ENCODE assay signal across 1 cellular context in the genomic region with DNA sequence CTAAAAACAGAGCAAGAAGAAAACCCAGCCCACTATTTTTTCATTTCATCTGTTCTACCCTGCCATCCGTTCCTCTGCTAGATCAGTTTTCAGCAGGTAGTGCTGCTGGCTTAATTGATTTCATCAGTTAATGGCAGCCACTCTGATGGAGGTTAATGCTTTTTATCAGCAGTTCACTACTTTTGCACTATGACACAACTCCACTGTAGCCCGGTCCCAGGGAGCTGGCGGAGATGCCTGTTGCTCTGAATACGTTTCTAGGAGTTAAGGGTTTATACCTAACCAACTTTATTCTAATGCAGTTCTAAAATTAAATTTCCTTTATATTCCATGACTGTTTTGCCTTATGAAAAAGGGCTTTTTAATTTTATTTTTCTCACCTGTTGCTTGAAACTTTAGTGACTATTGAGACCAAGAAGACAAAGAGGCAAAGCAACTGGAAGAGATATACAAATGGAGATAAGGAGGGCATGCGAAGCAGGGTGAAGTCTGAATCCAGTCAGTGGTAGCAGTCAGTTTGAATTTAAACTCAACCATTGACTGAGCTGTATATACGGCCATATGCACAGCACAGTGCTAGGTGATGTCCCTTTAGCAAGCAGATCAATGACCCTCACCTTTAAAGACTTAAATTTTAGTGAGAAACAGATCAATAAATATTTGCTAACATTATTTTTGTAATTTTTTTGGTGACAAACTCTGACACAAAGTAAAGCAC.
TF ChIP-seq lines count a peak whose summit lies in the region.

No MANE protein-coding gene starts in this region.

TF ChIP-seq in GM23338, 12 proteins besides CTCF, POLR2A, EP300 and RAD21 (continued from another document):
- TF ChIP-seq ETS1 (IDR thresholded peaks at IDR 0.05): no peak
- no peak for TF ChIP-seq STAT1 (IDR thresholded peaks at IDR 0.05; ENCODE audit: unreplicated experiment)
- TF ChIP-seq EZH2 (IDR thresholded peaks at IDR 0.05; ENCODE audit: low read depth, unreplicated experiment): no peak
- no peak for TF ChIP-seq ZNF331 (CRISPR knock-in tag; IDR thresholded peaks at IDR 0.05; ENCODE audit: low read depth)
- no peak for TF ChIP-seq EZH2phosphoT487 (IDR thresholded peaks at IDR 0.05; ENCODE audit: unreplicated experiment)
- TF ChIP-seq, protein P1, sequence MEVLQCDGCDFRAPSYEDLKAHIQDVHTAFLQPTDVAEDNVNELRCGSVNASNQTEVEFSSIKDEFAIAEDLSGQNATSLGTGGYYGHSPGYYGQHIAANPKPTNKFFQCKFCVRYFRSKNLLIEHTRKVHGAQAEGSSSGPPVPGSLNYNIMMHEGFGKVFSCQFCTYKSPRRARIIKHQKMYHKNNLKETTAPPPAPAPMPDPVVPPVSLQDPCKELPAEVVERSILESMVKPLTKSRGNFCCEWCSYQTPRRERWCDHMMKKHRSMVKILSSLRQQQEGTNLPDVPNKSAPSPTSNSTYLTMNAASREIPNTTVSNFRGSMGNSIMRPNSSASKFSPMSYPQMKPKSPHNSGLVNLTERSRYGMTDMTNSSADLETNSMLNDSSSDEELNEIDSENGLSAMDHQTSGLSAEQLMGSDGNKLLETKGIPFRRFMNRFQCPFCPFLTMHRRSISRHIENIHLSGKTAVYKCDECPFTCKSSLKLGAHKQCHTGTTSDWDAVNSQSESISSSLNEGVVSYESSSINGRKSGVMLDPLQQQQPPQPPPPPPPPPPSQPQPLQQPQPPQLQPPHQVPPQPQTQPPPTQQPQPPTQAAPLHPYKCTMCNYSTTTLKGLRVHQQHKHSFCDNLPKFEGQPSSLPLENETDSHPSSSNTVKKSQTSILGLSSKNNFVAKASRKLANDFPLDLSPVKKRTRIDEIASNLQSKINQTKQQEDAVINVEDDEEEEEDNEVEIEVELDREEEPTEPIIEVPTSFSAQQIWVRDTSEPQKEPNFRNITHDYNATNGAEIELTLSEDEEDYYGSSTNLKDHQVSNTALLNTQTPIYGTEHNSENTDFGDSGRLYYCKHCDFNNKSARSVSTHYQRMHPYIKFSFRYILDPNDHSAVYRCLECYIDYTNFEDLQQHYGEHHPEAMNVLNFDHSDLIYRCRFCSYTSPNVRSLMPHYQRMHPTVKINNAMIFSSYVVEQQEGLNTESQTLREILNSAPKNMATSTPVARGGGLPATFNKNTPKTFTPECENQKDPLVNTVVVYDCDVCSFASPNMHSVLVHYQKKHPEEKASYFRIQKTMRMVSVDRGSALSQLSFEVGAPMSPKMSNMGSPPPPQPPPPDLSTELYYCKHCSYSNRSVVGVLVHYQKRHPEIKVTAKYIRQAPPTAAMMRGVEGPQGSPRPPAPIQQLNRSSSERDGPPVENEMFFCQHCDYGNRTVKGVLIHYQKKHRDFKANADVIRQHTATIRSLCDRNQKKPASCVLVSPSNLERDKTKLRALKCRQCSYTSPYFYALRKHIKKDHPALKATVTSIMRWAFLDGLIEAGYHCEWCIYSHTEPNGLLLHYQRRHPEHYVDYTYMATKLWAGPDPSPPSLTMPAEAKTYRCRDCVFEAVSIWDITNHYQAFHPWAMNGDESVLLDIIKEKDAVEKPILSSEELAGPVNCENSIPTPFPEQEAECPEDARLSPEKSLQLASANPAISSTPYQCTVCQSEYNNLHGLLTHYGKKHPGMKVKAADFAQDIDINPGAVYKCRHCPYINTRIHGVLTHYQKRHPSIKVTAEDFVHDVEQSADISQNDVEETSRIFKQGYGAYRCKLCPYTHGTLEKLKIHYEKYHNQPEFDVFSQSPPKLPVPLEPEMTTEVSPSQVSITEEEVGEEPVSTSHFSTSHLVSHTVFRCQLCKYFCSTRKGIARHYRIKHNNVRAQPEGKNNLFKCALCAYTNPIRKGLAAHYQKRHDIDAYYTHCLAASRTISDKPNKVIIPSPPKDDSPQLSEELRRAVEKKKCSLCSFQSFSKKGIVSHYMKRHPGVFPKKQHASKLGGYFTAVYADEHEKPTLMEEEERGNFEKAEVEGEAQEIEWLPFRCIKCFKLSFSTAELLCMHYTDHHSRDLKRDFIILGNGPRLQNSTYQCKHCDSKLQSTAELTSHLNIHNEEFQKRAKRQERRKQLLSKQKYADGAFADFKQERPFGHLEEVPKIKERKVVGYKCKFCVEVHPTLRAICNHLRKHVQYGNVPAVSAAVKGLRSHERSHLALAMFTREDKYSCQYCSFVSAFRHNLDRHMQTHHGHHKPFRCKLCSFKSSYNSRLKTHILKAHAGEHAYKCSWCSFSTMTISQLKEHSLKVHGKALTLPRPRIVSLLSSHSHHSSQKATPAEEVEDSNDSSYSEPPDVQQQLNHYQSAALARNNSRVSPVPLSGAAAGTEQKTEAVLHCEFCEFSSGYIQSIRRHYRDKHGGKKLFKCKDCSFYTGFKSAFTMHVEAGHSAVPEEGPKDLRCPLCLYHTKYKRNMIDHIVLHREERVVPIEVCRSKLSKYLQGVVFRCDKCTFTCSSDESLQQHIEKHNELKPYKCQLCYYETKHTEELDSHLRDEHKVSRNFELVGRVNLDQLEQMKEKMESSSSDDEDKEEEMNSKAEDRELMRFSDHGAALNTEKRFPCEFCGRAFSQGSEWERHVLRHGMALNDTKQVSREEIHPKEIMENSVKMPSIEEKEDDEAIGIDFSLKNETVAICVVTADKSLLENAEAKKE (CRISPR knock-in tag; IDR thresholded peaks at IDR 0.05): no peak
- TF ChIP-seq REST (IDR thresholded peaks at IDR 0.05; ENCODE audit: unreplicated experiment): no peak
- no peak for TF ChIP-seq NANOG (IDR thresholded peaks at IDR 0.05; ENCODE audit: borderline replicate concordance)
- no peak for TF ChIP-seq ZNF114 (CRISPR knock-in tag; IDR thresholded peaks at IDR 0.05)
- no peak for TF ChIP-seq POLR2AphosphoS5 (IDR thresholded peaks at IDR 0.05; ENCODE audit: low read depth)
- TF ChIP-seq JUNB (IDR thresholded peaks at IDR 0.05; ENCODE audit: unreplicated experiment): no peak
